In genomic region chr15:90757461-90757860, GRCh38 we compare ENCODE assay signal across 1 cellular context.
TF ChIP-seq lines count a peak whose summit lies in the region.

No MANE protein-coding gene starts in this region.

TF ChIP-seq in GM23338, 12 proteins besides CTCF, POLR2A, EP300 and RAD21:
- TF ChIP-seq EZH2phosphoT487 (IDR thresholded peaks at IDR 0.05; ENCODE audit: unreplicated experiment), result no peak
- TF ChIP-seq NANOG (IDR thresholded peaks at IDR 0.05; ENCODE audit: borderline replicate concordance), result no peak
- no peak for TF ChIP-seq CREB1 (CRISPR knock-in tag; IDR thresholded peaks at IDR 0.05; ENCODE audit: low read depth)
- no peak for TF ChIP-seq REST (IDR thresholded peaks at IDR 0.05; ENCODE audit: unreplicated experiment)
